22 cellular contexts compared by ENCODE assay signal in the genomic region with DNA sequence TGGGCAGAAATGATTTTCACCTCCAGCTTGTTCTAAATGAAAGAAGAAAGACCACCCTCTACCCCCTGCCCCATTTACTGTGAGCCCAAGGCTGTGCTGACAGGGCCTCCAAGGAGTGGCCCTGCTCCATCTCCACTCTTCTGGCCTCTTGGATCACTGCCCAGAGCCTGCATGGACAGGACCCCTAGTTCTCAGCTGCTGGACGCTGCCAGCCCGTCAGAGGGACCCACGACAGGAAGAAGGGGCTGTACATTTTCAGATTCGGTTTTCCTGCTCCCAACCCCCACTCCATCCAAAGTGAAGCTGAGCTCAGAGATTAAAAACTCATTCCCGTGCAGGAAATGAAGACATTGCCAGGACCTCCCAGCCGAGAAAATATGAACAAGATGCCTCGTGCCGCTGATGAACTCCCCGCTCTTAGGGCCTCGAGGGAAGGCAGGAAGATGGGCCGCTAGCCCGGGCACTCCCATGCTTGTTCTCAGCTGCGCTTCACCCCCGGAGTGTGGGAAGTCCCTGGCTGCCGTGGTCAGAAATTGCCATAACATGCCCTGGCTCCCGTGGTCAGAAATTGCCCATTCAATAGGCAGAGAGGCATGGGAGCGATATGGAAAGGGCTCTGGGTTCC. TPM values are rescaled to one million over a fixed set of nuclear protein-coding genes. Genes with fewer than 3 reads are reported as not detected.
A peak's percentile ranks its signal among the peaks of the same experiment; 100 is the strongest.
DNase-seq lines count a peak whose midpoint lies in the region; ATAC-seq and TF ChIP-seq lines count a peak whose summit lies in the region.
"Had no signal": no experiment of that assay in that cellular context is flagged by ENCODE, and none has a peak within 500 bp of the region (broad histone marks: within the 10 kb centered on the region; RNA-seq: fewer than 3 reads in every experiment).

No MANE protein-coding gene starts in this region.

- no peak for TF ChIP-seq POLR2A in spleen (IDR thresholded peaks at IDR 0.05)

- POLR2A ChIA-PET in activated CD4-positive, alpha-beta memory T cell treated with anti-CD3 and anti-CD28 coated beads for 36 hours (lab: Charles Lee), result no interaction called here

- DNase-seq in GM23248 (peak; percentile 42), fibroblast of mammary gland (ENCODE audit: low read depth) (peak; percentile 54), left lung (no peak), spleen (peak; percentile 46), iPS-NIHi7 (ENCODE audit: extremely low spot score) (no peak), D341Med (ENCODE audit: low spot score) (no peak)
- DNase-seq in activated CD4-positive, alpha-beta memory T cell treated with anti-CD3 and anti-CD28 coated beads for 36 hours, result no peak
- DNase-seq: activated T-cell treated with anti-CD3 and anti-CD28 coated beads, Interleukin-2, amount 50 U/mL, for 72 hours; AML-193; COR-L47; erythroblast; NCI-H1092; NCI-H2107; NCI-H526; SHP77 treated with DMSO at 0.1 percent for 48 hours; stimulated activated CD4-positive, alpha-beta T cell treated with anti-CD3 and anti-CD28 coated beads, Interleukin-4, amount 100 ng/mL, for 1 hour; T-helper 2 cell had no signal

- H3K4me1 ChIP-seq in GM23248 (ENCODE audit: insufficient read depth) (peaks cover 14% of the 10 kb centered on the region; the same call in 1 of the 2 replicates), left lung (no peaks in the 10 kb centered on the region), spleen (no peaks in the 10 kb centered on the region)

- WGBS in GM23248 (ENCODE audit: low coverage in 1 of 2, low lambda C conversion rate in 2 of 2, missing lambda C conversion rate in 2 of 2), 2 experiments, result 11 to 16% methylated on average over 17 of the region's 17 CpGs
- WGBS in spleen, 5 donors, result 33 to 57% (median 43%) methylated on average over 17 of the region's 17 CpGs

- no peaks in the 10 kb centered on the region for H3K27me3 ChIP-seq in GM23248 (replicated peaks; ENCODE audit: insufficient read depth)
- no peaks in the 10 kb centered on the region for H3K27me3 ChIP-seq in left lung
- H3K27me3 ChIP-seq in spleen (replicated peaks in 1 of 7), result peaks cover 0 to 12% (median 0%) of the 10 kb centered on the region in 7 donors

- no peaks in the 10 kb centered on the region for H3K9me2 ChIP-seq in GM23248 (ENCODE audit: insufficient read depth)

- peaks cover 4% of the 10 kb centered on the region; the same call in 1 of the 2 replicates for H3F3A ChIP-seq in GM23248 (ENCODE audit: insufficient read depth)

- H3K27ac Mint-ChIP-seq in activated CD4-positive, alpha-beta memory T cell treated with anti-CD3 and anti-CD28 coated beads for 36 hours, result no peak overlapping the region
- H3K27ac Mint-ChIP-seq: activated naive CD4-positive, alpha-beta T cell treated with anti-CD3 and anti-CD28 coated beads, Interleukin-2, amount 50 U/mL, for 24 hours; activated T-cell treated with anti-CD3 and anti-CD28 coated beads, Interleukin-2, amount 50 U/mL, for 72 hours; dendritic cell treated with granulocyte-macrophage colony-stimulating factor and Interleukin-4, amounts not matched to agents 40 ng/mL and 50 ng/mL, for 4 days; WTC11 had no signal

- H3K79me2 ChIP-seq in GM23248 (ENCODE audit: insufficient read depth), result no peaks in the 10 kb centered on the region

- H4K20me1 ChIP-seq in GM23248 (ENCODE audit: insufficient read depth), result no peaks in the 10 kb centered on the region

- no peaks in the 10 kb centered on the region for H3K36me3 ChIP-seq in GM23248 (ENCODE audit: low read depth)
- H3K36me3 ChIP-seq in left lung, result no peaks in the 10 kb centered on the region
- H3K36me3 ChIP-seq in spleen, result no peaks in the 10 kb centered on the region

- ATAC-seq in left lung (peak; percentile 43), GM21737 (IDR thresholded peaks at IDR 0.05; ENCODE audit: unreplicated experiment) (no peak)
- ATAC-seq: activated T-cell treated with anti-CD3 and anti-CD28 coated beads, Interleukin-2, amount 50 U/mL, for 72 hours; WTC11 had no signal

- H2AFZ ChIP-seq in GM23248, result peak overlapping the region; percentile 56

- no peak overlapping the region for H3K4me2 ChIP-seq in GM23248 (ENCODE audit: unreplicated experiment)
- H3K4me2 ChIP-seq: KMS-11 had no signal

- H3K27ac ChIP-seq in GM23248, result no peak overlapping the region
- H3K27ac ChIP-seq in left lung, result no peak overlapping the region
- peak overlapping the region in 2 of 8 donors; percentile 19 to 38 for H3K27ac ChIP-seq in spleen
- H3K27ac ChIP-seq: KMS-11 had no signal

- intact Hi-C loops in left lung (cut with DNase I), result no loop called here
- intact Hi-C loops in spleen (cut with DNase I; ENCODE audit: low total_unique reads), result no loop called here
- intact Hi-C loops in activated CD4-positive, alpha-beta memory T cell treated with anti-CD3 and anti-CD28 coated beads for 36 hours (cut with micrococcal nuclease), result no loop called here

- H3K36me3 Mint-ChIP-seq in activated CD4-positive, alpha-beta memory T cell treated with anti-CD3 and anti-CD28 coated beads for 36 hours, result no peaks in the 10 kb centered on the region
- H3K36me3 Mint-ChIP-seq: activated naive CD4-positive, alpha-beta T cell treated with anti-CD3 and anti-CD28 coated beads, Interleukin-2, amount 50 U/mL, for 24 hours had no signal

- in situ Hi-C loops in GM23248 (cut with MboI), result no loop called here

- no peak overlapping the region for H3K9ac ChIP-seq in GM23248
- H3K9ac ChIP-seq: KMS-11 had no signal

- H3K4me3 ChIP-seq in GM23248 (no peak overlapping the region), fibroblast of mammary gland (ENCODE audit: control insufficient read depth, low read depth, low read length) (no peak overlapping the region), left lung (no peak overlapping the region), spleen (no peak overlapping the region)

- no peak overlapping the region for H3K4me3 Mint-ChIP-seq in activated CD4-positive, alpha-beta memory T cell treated with anti-CD3 and anti-CD28 coated beads for 36 hours
- H3K4me3 Mint-ChIP-seq: activated naive CD4-positive, alpha-beta T cell treated with anti-CD3 and anti-CD28 coated beads, Interleukin-2, amount 50 U/mL, for 24 hours; activated T-cell treated with anti-CD3 and anti-CD28 coated beads, Interleukin-2, amount 50 U/mL, for 72 hours; dendritic cell treated with granulocyte-macrophage colony-stimulating factor and Interleukin-4, amounts not matched to agents 40 ng/mL and 50 ng/mL, for 4 days; WTC11 had no signal

- no peaks in the 10 kb centered on the region for H3K9me3 ChIP-seq in GM23248 (ENCODE audit: low read depth)
- no peaks in the 10 kb centered on the region for H3K9me3 ChIP-seq in left lung
- peaks cover 0 to 5% (median under 1%) of the 10 kb centered on the region in 8 donors for H3K9me3 ChIP-seq in spleen

- H3K27me3 Mint-ChIP-seq in activated CD4-positive, alpha-beta memory T cell treated with anti-CD3 and anti-CD28 coated beads for 36 hours, result peaks cover 12% of the 10 kb centered on the region

- TF ChIP-seq CTCF in fibroblast of mammary gland (conservative IDR thresholded peaks at IDR 0.05; ENCODE audit: control insufficient read depth, insufficient read depth, low read depth, low read length) (no peak), left lung (IDR thresholded peaks at IDR 0.05) (no peak), spleen (IDR thresholded peaks at IDR 0.05 in 8 of 11, conservative IDR thresholded peaks at IDR 0.05 in 3 of 11) (no peak)

- CTCF ChIA-PET in activated CD4-positive, alpha-beta memory T cell treated with anti-CD3 and anti-CD28 coated beads for 36 hours (lab: Charles Lee), result no interaction called here

- H3K9me3 Mint-ChIP-seq in activated CD4-positive, alpha-beta memory T cell treated with anti-CD3 and anti-CD28 coated beads for 36 hours, result no peaks in the 10 kb centered on the region
- H3K9me3 Mint-ChIP-seq: activated naive CD4-positive, alpha-beta T cell treated with anti-CD3 and anti-CD28 coated beads, Interleukin-2, amount 50 U/mL, for 24 hours; activated T-cell treated with anti-CD3 and anti-CD28 coated beads, Interleukin-2, amount 50 U/mL, for 72 hours had no signal

- no peaks in the 10 kb centered on the region for H3K4me1 Mint-ChIP-seq in activated CD4-positive, alpha-beta memory T cell treated with anti-CD3 and anti-CD28 coated beads for 36 hours (ENCODE audit: low read depth)
- H3K4me1 Mint-ChIP-seq: activated naive CD4-positive, alpha-beta T cell treated with anti-CD3 and anti-CD28 coated beads, Interleukin-2, amount 50 U/mL, for 24 hours; WTC11 had no signal

RNA-seq across cellular contexts. Expression of gene RPUSD4, which starts 36.1 kb away (rescaled TPM):
- total RNA-seq in GM23248 (2014; rRNA removed; shearing (Covaris generic)), result 21.3 and 25.4 TPM in 2 replicates
- polyA plus RNA-seq in GM23248 (2016; fragmentation: Nextera tagmentation; extraction: Ambion mirVana) (12.0 and 12.1 TPM in 2 replicates), spleen (10 to 100 TPM; 14.5 to 15.5 (median 15.4) TPM)
- total RNA-seq in left lung (10 to 100 TPM; 13.2 to 21.1 TPM), spleen (10 to 100 TPM; 20.6 to 26.7 (median 22.3) TPM)
- 10 to 100 TPM; 32.4 to 34.1 TPM for total RNA-seq in activated CD4-positive, alpha-beta memory T cell treated with anti-CD3 and anti-CD28 coated beads for 36 hours

RNA-seq across cellular contexts. Expression of gene FAM118B, which starts 36.2 kb away (rescaled TPM):
- 23.1 and 25.4 TPM in 2 replicates for total RNA-seq in GM23248 (2014; rRNA removed; shearing (Covaris generic))
- polyA plus RNA-seq in GM23248 (2016; fragmentation: Nextera tagmentation; extraction: Ambion mirVana) (29.5 and 30.5 TPM in 2 replicates), spleen (10 to 100 TPM in 1 of 3 donors, 1 to 10 TPM in 2; 5.5 to 11.1 (median 6.5) TPM)
- total RNA-seq in left lung (10 to 100 TPM; 23.7 to 27.8 TPM), spleen (10 to 100 TPM; 15.3 to 32.3 (median 21.0) TPM)
- 1 to 10 TPM; 8.0 to 9.7 TPM for total RNA-seq in activated CD4-positive, alpha-beta memory T cell treated with anti-CD3 and anti-CD28 coated beads for 36 hours

Comparison
In these comparisons a context has a peak if more than half of its experiments do, and no peak if none do; other contexts are left out.
1. DNase-seq: peak in GM23248 (single experiment), fibroblast of mammary gland (single experiment) and spleen (single experiment); none in left lung (0 of 2), iPS-NIHi7 (single experiment), D341Med (single experiment) and activated CD4-positive, alpha-beta memory T cell treated with anti-CD3 and anti-CD28 coated beads for 36 hours (single experiment).